Comparison of ENCODE assay signal across 1 cellular context in genomic region chr3:13574798-13575451, GRCh38.
TF ChIP-seq lines count a peak whose summit lies in the region.

No MANE protein-coding gene starts in this region.

TF ChIP-seq in H1, 55 proteins besides CTCF, POLR2A, EP300 and RAD21 (continued from another document):
- TF ChIP-seq TEAD4 (IDR thresholded peaks at IDR 0.05; ENCODE audit: low read depth, low read length) (no peak), EZH2 (IDR thresholded peaks at IDR 0.05; ENCODE audit: low read depth, low read length, severe bottlenecking) (no peak)
